In the genomic region with DNA sequence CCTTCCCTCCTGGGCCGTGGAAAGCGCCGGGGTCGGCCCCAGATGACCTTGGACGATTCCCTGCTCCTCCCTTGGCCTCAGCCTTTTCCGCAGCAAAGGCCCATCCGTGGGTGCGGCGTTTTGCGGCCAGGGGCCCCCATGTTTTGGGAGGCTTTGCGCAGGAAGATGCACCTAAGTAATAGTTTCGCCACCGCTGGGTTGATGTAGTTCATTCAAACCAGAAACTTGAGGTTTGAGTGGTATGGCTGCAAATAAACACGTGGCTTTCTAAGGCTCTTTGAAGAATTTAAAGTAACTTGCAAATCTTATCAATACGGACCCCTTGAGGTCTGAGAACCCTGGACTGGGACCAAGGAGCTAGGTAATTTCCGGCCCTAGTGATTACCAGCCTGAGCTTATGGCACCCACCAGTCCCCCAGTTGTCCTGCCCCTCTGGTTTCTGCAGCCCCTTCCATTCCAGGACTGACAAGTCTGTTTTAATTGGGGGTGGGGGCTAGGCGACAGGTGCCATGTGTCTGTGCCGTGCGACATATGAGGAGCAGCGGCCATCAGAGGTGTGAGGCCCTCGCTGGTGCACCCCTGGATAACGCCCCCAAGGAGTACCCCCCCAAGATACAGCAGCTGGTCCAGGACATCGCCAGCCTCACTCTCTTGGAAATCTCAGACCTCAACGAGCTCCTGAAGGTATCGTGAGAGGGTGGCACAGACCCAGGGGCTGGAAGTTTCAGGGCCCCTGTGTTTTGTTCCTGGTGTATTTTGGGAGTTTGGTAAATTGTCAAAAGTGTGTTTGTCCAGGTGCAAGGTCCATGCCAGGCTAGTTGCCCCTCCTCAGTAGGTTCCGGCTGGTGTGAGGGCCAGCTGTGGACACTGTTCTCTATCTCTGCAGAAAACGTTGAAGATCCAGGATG, we compare ENCODE assay signal across 8 cellular contexts. TPM values are rescaled to one million over a fixed set of nuclear protein-coding genes. Genes with fewer than 3 reads are reported as not detected.
A peak's percentile ranks its signal among the peaks of the same experiment; 100 is the strongest.
DNase-seq lines count a peak whose midpoint lies in the region; ATAC-seq, FAIRE-seq and TF ChIP-seq lines count a peak whose summit lies in the region.

No MANE protein-coding gene starts in this region.

- FAIRE-seq in GM12878 (lab: Jason Lieb, UNC), result peak; percentile 35

- H3K79me2 ChIP-seq in GM12878 (ENCODE audit: control insufficient read depth, insufficient read depth, low read length), result peaks cover 45% of the 10 kb centered on the region

- H3K4me2 ChIP-seq in GM12878 (ENCODE audit: control insufficient read depth, insufficient read depth), result peak overlapping the region; percentile 81

- 4% methylated on average over 27 of the region's 27 CpGs for WGBS in GM12878 (ENCODE audit: insufficient coverage, insufficient replicate concordance, low lambda C conversion rate, missing lambda C conversion rate)

- H2AFZ ChIP-seq in GM12878 (ENCODE audit: control insufficient read depth, low read depth, low read length), result peak overlapping the region; percentile 54; the same call in 1 of the 2 replicates

- H3K9ac ChIP-seq in GM12878 (ENCODE audit: control insufficient read depth, insufficient read depth, low read length), result peak overlapping the region; percentile 89

- no peaks in the 10 kb centered on the region for H3K27me3 ChIP-seq in BE2C
- no peaks in the 10 kb centered on the region for H3K27me3 ChIP-seq in GM12878 (replicated peaks in 1 of 2; ENCODE audit: control insufficient read depth in 2 of 2, insufficient read depth in 2 of 2, low read length in 1 of 2)
- no peaks in the 10 kb centered on the region for H3K27me3 ChIP-seq in lower lobe of right lung (ENCODE audit: low read depth)
- no peaks in the 10 kb centered on the region for H3K27me3 ChIP-seq in uterus

- H3K4me3 ChIP-seq in BE2C (ENCODE audit: low read depth, low read length), result peak overlapping the region; percentile 100
- peak overlapping the region; percentile 85 for H3K4me3 ChIP-seq in GM12878
- peak overlapping the region; percentile 95 for H3K4me3 ChIP-seq in lower lobe of right lung
- peak overlapping the region; percentile 66 to 99 for H3K4me3 ChIP-seq in uterus

- ATAC-seq in HG02943 (IDR thresholded peaks at IDR 0.05; ENCODE audit: low read depth, unreplicated experiment) (peak; percentile 18), GM12878 (peak; percentile 6), lower lobe of right lung (no peak)

- TF ChIP-seq CTCF in BE2C (IDR thresholded peaks at IDR 0.05; ENCODE audit: low read depth, low read length) (no peak), GM12878 (IDR thresholded peaks at IDR 0.05 in 2 of 3, conservative IDR thresholded peaks at IDR 0.05 in 1 of 3; ENCODE audit: control insufficient read depth in 2 of 3, extremely low read depth in 1 of 3, insufficient read depth in 1 of 3, low read depth in 3 of 3, low read length in 3 of 3) (no peak), lower lobe of right lung (IDR thresholded peaks at IDR 0.05) (no peak), uterus (IDR thresholded peaks at IDR 0.05) (no peak)

- CTCF ChIA-PET in GM12878 (lab: Yijun Ruan, JAX), result interaction anchor here (0.7 to 2.7 kb wide), 4 partner anchors 9 to 103 kb away, joined by 3 to 9 read pairs (median 4); no protein-coding TSS in a partner anchor

- H3K36me3 ChIP-seq in BE2C (peaks cover 61% of the 10 kb centered on the region), GM12878 (ENCODE audit: control insufficient read depth in 2 of 2, insufficient read depth in 2 of 2, low read length in 1 of 2) (peaks cover 20 to 31% of the 10 kb centered on the region in 2 experiments), lower lobe of right lung (peaks cover 52% of the 10 kb centered on the region), uterus (no peaks in the 10 kb centered on the region)

- H3K4me1 ChIP-seq in BE2C (no peaks in the 10 kb centered on the region), GM12878 (ENCODE audit: control insufficient read depth, insufficient read depth, low read length) (peaks cover 8% of the 10 kb centered on the region), lower lobe of right lung (peaks cover 36% of the 10 kb centered on the region), uterus (peaks cover 0 to 20% of the 10 kb centered on the region in 2 donors)

- H3K27ac ChIP-seq in GM12878 (ENCODE audit: control insufficient read depth, insufficient read depth) (peak overlapping the region; percentile 94), lower lobe of right lung (peak overlapping the region; percentile 98), uterus (peak overlapping the region; percentile 82 to 92)

- TF ChIP-seq POLR2A in GM12878 (IDR thresholded peaks at IDR 0.05; ENCODE audit: low read depth, low read length) (peak; percentile 37), uterus (IDR thresholded peaks at IDR 0.05) (no peak)

- SMC1A ChIA-PET in GM12878 (lab: Charles Lee; ENCODE audit: uncharacterized antibody, unreplicated experiment), result interaction anchor here (1.0 kb wide), 2 partner anchors 29 to 155 kb away, joined by 3 read pairs; no protein-coding TSS in a partner anchor

- TSS peak; percentile 57 for BruUV-seq in GM12878 (replicated peaks; lab: Mats Ljungman, UMichigan)

- in situ Hi-C loops in GM12878 (cut with MboI), result no loop called here

- DNase-seq in BE2C, result no peak
- no peak for DNase-seq in GM12878 (ENCODE audit: low read depth, low spot score)
- no peak for DNase-seq in lower lobe of right lung
- no peak for DNase-seq in uterus
- no peak for DNase-seq in NCI-H2107 treated with DMSO at 0.1 percent for 48 hours (lab: John Stamatoyannopoulos, UW; ENCODE audit: unreplicated experiment)
- no peak for DNase-seq in NK-92 (lab: John Stamatoyannopoulos, UW; ENCODE audit: unreplicated experiment)
- no peak for DNase-seq in LoVo (ENCODE audit: low spot score)

- TF ChIP-seq EP300 in GM12878 (IDR thresholded peaks at IDR 0.05; ENCODE audit: borderline replicate concordance in 1 of 2, control insufficient read depth in 1 of 2, low read depth in 2 of 2, low read length in 2 of 2), result no peak

- POLR2A ChIA-PET in GM12878 (lab: Charles Lee), result interaction anchor here (0.8 to 3.5 kb wide), 7 partner anchors 7 to 334 kb away, joined by 4 to 32 read pairs (median 4); partner anchors contain the start of genes ARL16, CCDC137, DCXR and HGS

- H4K20me1 ChIP-seq in GM12878 (ENCODE audit: control insufficient read depth, insufficient read depth), result 0 out of 2 replicates have a peak, but pooled peaks cover 3% of the 10 kb centered on the region

- RAD21 ChIA-PET in GM12878 (lab: Charles Lee; ENCODE audit: unreplicated experiment), result interaction anchor here (0.7 to 1.0 kb wide), 3 partner anchors 7 to 28 kb away, joined by 3 read pairs; partner anchors contain the start of genes ARL16 and HGS

- TF ChIP-seq RAD21 in GM12878 (IDR thresholded peaks at IDR 0.05; ENCODE audit: insufficient read depth, low read depth, low read length), result no peak

- H3K9me3 ChIP-seq in BE2C (no peaks in the 10 kb centered on the region), GM12878 (replicated peaks; ENCODE audit: control insufficient read depth, insufficient read depth, low read length) (no peaks in the 10 kb centered on the region), lower lobe of right lung (no peaks in the 10 kb centered on the region), uterus (no peaks in the 10 kb centered on the region)

- intact Hi-C loops in GM12878 (cut with micrococcal nuclease; ENCODE audit: unreplicated experiment), result loop anchor here (2.0 kb wide), 1 partner anchor 21 kb away; the partner anchor contains the start of gene ARL16
- intact Hi-C loops in lower lobe of right lung (cut with DNase I), result no loop called here
- intact Hi-C loops in uterus (cut with DNase I; ENCODE audit: low total_unique reads), result no loop called here

RNA-seq across cellular contexts. Expression of gene MRPL12, which starts 0.8 kb away (rescaled TPM):
- 451 TPM for polyA plus RNA-seq in BE2C (2012; ENCODE audit: insufficient read depth, insufficient read length, low read depth)
- 8.8 and 10.1 TPM in 2 replicates for total RNA-seq in GM12878 (2013; cell fraction: nucleolus; rRNA removed)
- total RNA-seq in GM12878 (2014; rRNA removed), result 115 and 157 TPM in 2 replicates
- total RNA-seq in GM12878 (2014; rRNA removed; fragmentation: Illumina TruSeq; extraction: Trizol), result 37.5 and 42.7 TPM in 2 replicates
- total RNA-seq in GM12878 (2021), result 163 and 169 TPM in 2 replicates
- 20.7 TPM for polyA plus RNA-seq in GM12878 (2011; ENCODE audit: low read depth)
- polyA plus RNA-seq in GM12878 (2011; rRNA removed), result 50.4 and 77.8 TPM in 2 replicates
- polyA plus RNA-seq in GM12878 (2011; cell fraction: cytosol; rRNA removed), result 118 and 173 TPM in 2 replicates
- 63.4 and 87.9 TPM in 2 replicates for polyA plus RNA-seq in GM12878 (2011; cell fraction: nucleus; rRNA removed)
- polyA plus RNA-seq in GM12878 (2012), result 61.5 and 76.2 TPM in 2 replicates
- 28.4 and 67.3 TPM in 2 replicates for polyA plus RNA-seq in GM12878 (2014; fragmentation: Illumina TruSeq; extraction: Trizol)
- 1 to 10 TPM; 1.3 to 4.5 TPM for polyA plus RNA-seq in GM12878 (2014; fragmentation: Nextera tagmentation; extraction: Ambion mirVana)
- polyA plus RNA-seq in GM12878 (2014; rRNA removed), result 269 and 299 TPM in 2 replicates
- 100 to 1,000 TPM; 235 to 247 TPM for polyA plus RNA-seq in GM12878 (2016; fragmentation: Nextera tagmentation; extraction: Ambion mirVana)
- 25.1 and 41.4 TPM in 2 replicates for polyA minus RNA-seq in GM12878 (2011; rRNA and poly(A)+ RNA removed)
- polyA minus RNA-seq in GM12878 (2011; cell fraction: cytosol; rRNA and poly(A)+ RNA removed), result 26.9 and 29.7 TPM in 2 replicates
- polyA minus RNA-seq in GM12878 (2011; cell fraction: nucleus; rRNA and poly(A)+ RNA removed), result 6.0 and 18.1 TPM in 2 replicates
- 35.0 TPM for total RNA-seq in lower lobe of right lung
- 10 to 100 TPM in 2 of 4 donors, 1 to 10 TPM in 1, under 1 TPM in 1; 0.77 to 72.9 (median 19.5) TPM for total RNA-seq in uterus

RNA-seq across cellular contexts. Expression of gene SLC25A10, which starts 8.1 kb away (rescaled TPM):
- 21.3 TPM for polyA plus RNA-seq in BE2C (2012; ENCODE audit: insufficient read depth, insufficient read length, low read depth)
- 9.2 and 29.9 TPM in 2 replicates for total RNA-seq in GM12878 (2013; cell fraction: nucleolus; rRNA removed)
- total RNA-seq in GM12878 (2014; rRNA removed) (50.1 and 52.6 TPM in 2 replicates), GM12878 (2014; rRNA removed; fragmentation: Illumina TruSeq; extraction: Trizol) (9.3 and 11.6 TPM in 2 replicates), GM12878 (2021) (38.5 and 41.7 TPM in 2 replicates), lower lobe of right lung (7.3 TPM), uterus (10 to 100 TPM in 1 of 4 donors, 1 to 10 TPM in 2, not detected in 1; 5.6 to 11.3 (median 7.6) TPM)
- polyA plus RNA-seq in GM12878 (2011; ENCODE audit: low read depth), result 4.1 TPM
- polyA plus RNA-seq in GM12878 (2011; rRNA removed) (2.7 and 10.2 TPM in 2 replicates), GM12878 (2014; fragmentation: Illumina TruSeq; extraction: Trizol) (1.1 and 11.6 TPM in 2 replicates), GM12878 (2014; fragmentation: Nextera tagmentation; extraction: Ambion mirVana) (1 to 10 TPM in 1 of 2 experiments, under 1 TPM in 1; 0.11 to 1.4 TPM), GM12878 (2014; rRNA removed) (33.0 and 43.1 TPM in 2 replicates), GM12878 (2016; fragmentation: Nextera tagmentation; extraction: Ambion mirVana) (10 to 100 TPM; 68.6 to 72.7 TPM)
- 18.6 and 24.8 TPM in 2 replicates for polyA plus RNA-seq in GM12878 (2011; cell fraction: cytosol; rRNA removed)
- polyA plus RNA-seq in GM12878 (2011; cell fraction: nucleus; rRNA removed), result 34.2 and 50.1 TPM in 2 replicates
- 12.3 and 12.9 TPM in 2 replicates for polyA plus RNA-seq in GM12878 (2012)
- 4.9 and 12.2 TPM in 2 replicates for polyA minus RNA-seq in GM12878 (2011; rRNA and poly(A)+ RNA removed)
- 3.6 and 6.1 TPM in 2 replicates for polyA minus RNA-seq in GM12878 (2011; cell fraction: cytosol; rRNA and poly(A)+ RNA removed)
- polyA minus RNA-seq in GM12878 (2011; cell fraction: nucleus; rRNA and poly(A)+ RNA removed), result 6.2 and 15.2 TPM in 2 replicates

RNA-seq across cellular contexts. Expression of gene HGS, which starts 20.2 kb away (rescaled TPM):
- polyA plus RNA-seq in BE2C (2012; ENCODE audit: insufficient read depth, insufficient read length, low read depth), result 393 TPM
- 118 and 143 TPM in 2 replicates for total RNA-seq in GM12878 (2013; cell fraction: nucleolus; rRNA removed)
- total RNA-seq in GM12878 (2014; rRNA removed) (41.4 and 59.5 TPM in 2 replicates), GM12878 (2014; rRNA removed; fragmentation: Illumina TruSeq; extraction: Trizol) (23.2 and 29.3 TPM in 2 replicates), GM12878 (2021) (58.0 and 85.6 TPM in 2 replicates), lower lobe of right lung (92.0 TPM), uterus (100 to 1,000 TPM in 1 of 4 donors, 10 to 100 TPM in 3; 21.0 to 121 (median 72.5) TPM)
- polyA plus RNA-seq in GM12878 (2011; ENCODE audit: low read depth), result 26.6 TPM
- polyA plus RNA-seq in GM12878 (2011; rRNA removed) (23.5 and 40.1 TPM in 2 replicates), GM12878 (2014; fragmentation: Illumina TruSeq; extraction: Trizol) (29.2 and 51.0 TPM in 2 replicates), GM12878 (2014; fragmentation: Nextera tagmentation; extraction: Ambion mirVana) (1 to 10 TPM; 2.2 to 3.7 TPM), GM12878 (2014; rRNA removed) (75.4 and 94.8 TPM in 2 replicates), GM12878 (2016; fragmentation: Nextera tagmentation; extraction: Ambion mirVana) (10 to 100 TPM; 59.9 to 69.3 TPM)
- 34.2 and 50.9 TPM in 2 replicates for polyA plus RNA-seq in GM12878 (2011; cell fraction: cytosol; rRNA removed)
- 518 and 543 TPM in 2 replicates for polyA plus RNA-seq in GM12878 (2011; cell fraction: nucleus; rRNA removed)
- polyA plus RNA-seq in GM12878 (2012), result 54.1 and 64.4 TPM in 2 replicates
- polyA minus RNA-seq in GM12878 (2011; rRNA and poly(A)+ RNA removed), result 42.9 and 44.6 TPM in 2 replicates
- 22.3 and 29.3 TPM in 2 replicates for polyA minus RNA-seq in GM12878 (2011; cell fraction: cytosol; rRNA and poly(A)+ RNA removed)
- polyA minus RNA-seq in GM12878 (2011; cell fraction: nucleus; rRNA and poly(A)+ RNA removed), result 49.6 and 81.2 TPM in 2 replicates

RNA-seq across cellular contexts. Expression of gene ARL16, which starts 20.4 kb away (rescaled TPM):
- 101 TPM for polyA plus RNA-seq in BE2C (2012; ENCODE audit: insufficient read depth, insufficient read length, low read depth)
- total RNA-seq in GM12878 (2013; cell fraction: nucleolus; rRNA removed), result 16.5 and 20.3 TPM in 2 replicates
- total RNA-seq in GM12878 (2014; rRNA removed) (41.9 and 42.1 TPM in 2 replicates), GM12878 (2014; rRNA removed; fragmentation: Illumina TruSeq; extraction: Trizol) (21.0 and 22.1 TPM in 2 replicates), GM12878 (2021) (18.6 and 25.6 TPM in 2 replicates), lower lobe of right lung (19.0 TPM), uterus (10 to 100 TPM in 3 of 4 donors, 1 to 10 TPM in 1; 4.4 to 36.9 (median 27.0) TPM)
- 29.5 TPM for polyA plus RNA-seq in GM12878 (2011; ENCODE audit: low read depth)
- polyA plus RNA-seq in GM12878 (2011; rRNA removed) (26.8 and 34.3 TPM in 2 replicates), GM12878 (2014; fragmentation: Illumina TruSeq; extraction: Trizol) (15.9 and 27.4 TPM in 2 replicates), GM12878 (2014; fragmentation: Nextera tagmentation; extraction: Ambion mirVana) (10 to 100 TPM in 1 of 2 experiments, 1 to 10 TPM in 1; 4.7 to 20.8 TPM), GM12878 (2014; rRNA removed) (43.6 and 44.5 TPM in 2 replicates), GM12878 (2016; fragmentation: Nextera tagmentation; extraction: Ambion mirVana) (10 to 100 TPM; 46.5 to 47.6 TPM)
- polyA plus RNA-seq in GM12878 (2011; cell fraction: cytosol; rRNA removed), result 45.5 and 56.7 TPM in 2 replicates
- 15.8 and 23.1 TPM in 2 replicates for polyA plus RNA-seq in GM12878 (2011; cell fraction: nucleus; rRNA removed)
- 24.6 and 26.5 TPM in 2 replicates for polyA plus RNA-seq in GM12878 (2012)
- 12.5 and 18.9 TPM in 2 replicates for polyA minus RNA-seq in GM12878 (2011; rRNA and poly(A)+ RNA removed)
- polyA minus RNA-seq in GM12878 (2011; cell fraction: cytosol; rRNA and poly(A)+ RNA removed), result 5.9 and 7.2 TPM in 2 replicates
- polyA minus RNA-seq in GM12878 (2011; cell fraction: nucleus; rRNA and poly(A)+ RNA removed), result 6.4 and 10.4 TPM in 2 replicates

RNA-seq across cellular contexts. Expression of gene CCDC137, which starts 37.5 kb away (rescaled TPM):
- polyA plus RNA-seq in BE2C (2012; ENCODE audit: insufficient read depth, insufficient read length, low read depth), result 66.0 TPM
- total RNA-seq in GM12878 (2013; cell fraction: nucleolus; rRNA removed), result 8.0 and 8.8 TPM in 2 replicates
- total RNA-seq in GM12878 (2014; rRNA removed) (21.9 and 23.3 TPM in 2 replicates), GM12878 (2014; rRNA removed; fragmentation: Illumina TruSeq; extraction: Trizol) (18.3 and 19.6 TPM in 2 replicates), GM12878 (2021) (32.0 and 35.1 TPM in 2 replicates), lower lobe of right lung (12.8 TPM), uterus (10 to 100 TPM in 1 of 4 donors, 1 to 10 TPM in 2, under 1 TPM in 1; 0.77 to 12.3 (median 3.9) TPM)
- 5.7 TPM for polyA plus RNA-seq in GM12878 (2011; ENCODE audit: low read depth)
- polyA plus RNA-seq in GM12878 (2011; rRNA removed) (7.7 and 13.7 TPM in 2 replicates), GM12878 (2014; fragmentation: Illumina TruSeq; extraction: Trizol) (20.9 and 32.6 TPM in 2 replicates), GM12878 (2014; fragmentation: Nextera tagmentation; extraction: Ambion mirVana) (1 to 10 TPM; 2.2 to 5.1 TPM), GM12878 (2014; rRNA removed) (33.8 and 39.3 TPM in 2 replicates), GM12878 (2016; fragmentation: Nextera tagmentation; extraction: Ambion mirVana) (10 to 100 TPM; 44.6 to 45.4 TPM)
- polyA plus RNA-seq in GM12878 (2011; cell fraction: cytosol; rRNA removed), result 12.6 and 24.0 TPM in 2 replicates
- polyA plus RNA-seq in GM12878 (2011; cell fraction: nucleus; rRNA removed), result 26.3 and 30.0 TPM in 2 replicates
- 16.2 and 24.2 TPM in 2 replicates for polyA plus RNA-seq in GM12878 (2012)
- polyA minus RNA-seq in GM12878 (2011; rRNA and poly(A)+ RNA removed), result 3.0 and 4.8 TPM in 2 replicates
- 5.2 and 6.8 TPM in 2 replicates for polyA minus RNA-seq in GM12878 (2011; cell fraction: cytosol; rRNA and poly(A)+ RNA removed)
- 3.4 and 11.5 TPM in 2 replicates for polyA minus RNA-seq in GM12878 (2011; cell fraction: nucleus; rRNA and poly(A)+ RNA removed)

Comparison
In these comparisons a context has a peak if more than half of its experiments do, and no peak if none do; other contexts are left out.
1. ATAC-seq: peak in HG02943 (single experiment) and GM12878 (single experiment); none in lower lobe of right lung (0 of 2).
2. Peak in every context shown above with its lines, with median percentiles within 50 percentile points of each other: H3K4me3 ChIP-seq and H3K27ac ChIP-seq.